8 cellular contexts compared by ENCODE assay signal in genomic region chr14:106011631-106012360, GRCh38.
DNase-seq lines count a peak whose midpoint lies in the region; ATAC-seq, FAIRE-seq and TF ChIP-seq lines count a peak whose summit lies in the region.
"Not testable (repeated sequence)": the region's sequence is repeated elsewhere in the genome, so short reads cannot be mapped to it uniquely, and the experiment has no call there.

No MANE protein-coding gene starts in this region.

- H3K27ac ChIP-seq in CD4-positive, alpha-beta T cell (ENCODE audit: low read depth, low read length); SJCRH30; K562 (ENCODE audit: extremely low read depth, low read depth, low read length): not testable (repeated sequence)

- not testable (repeated sequence) for TF ChIP-seq POLR2A in K562 (conservative IDR thresholded peaks at IDR 0.05)

- H3K4me2 ChIP-seq in K562 (ENCODE audit: insufficient read depth, low read length): not testable (repeated sequence)

- peak; percentile 73 to 85 (median 80) for DNase-seq in CD4-positive, alpha-beta T cell
- DNase-seq in H7: peak; percentile 10
- peak; percentile 79 for DNase-seq in NCI-H1694 treated with DMSO at 0.1 percent for 48 hours (lab: John Stamatoyannopoulos, UW)
- peak; percentile 66 to 73 for DNase-seq in SJCRH30
- DNase-seq in activated CD8-positive, alpha-beta memory T cell treated with anti-CD3 and anti-CD28 coated beads for 24 hours: peak; percentile 93
- DNase-seq in K562 (ENCODE audit: extremely low read depth in 1 of 4, low spot score in 3 of 4): peak; percentile 61 to 69 (median 64)
- peak; percentile 57 for DNase-seq in naive B cell
- peak; percentile 81 for DNase-seq in stimulated activated CD8-positive, alpha-beta memory T cell treated with anti-CD3 and anti-CD28 coated beads, Interleukin-4, amount 100 ng/mL, for 24 hours (ENCODE audit: low read depth)

- H3K4me3 Mint-ChIP-seq in CD4-positive, alpha-beta T cell: not testable (repeated sequence)
- peak overlapping the region in 4 of 8 donors; percentile 30 to 65 (median 36) for H3K4me3 Mint-ChIP-seq in naive B cell

- FAIRE-seq in K562 (lab: Jason Lieb, UNC): not testable (repeated sequence)

- H3K4me1 ChIP-seq in SJCRH30; K562 (replicated peaks in 1 of 2; ENCODE audit: control insufficient read depth in 2 of 2, insufficient read depth in 2 of 2, low read length in 2 of 2): not testable (repeated sequence)

- WGBS in K562 (ENCODE audit: insufficient coverage, low coverage, missing lambda C conversion rate): 0% methylated on average over 10 of the region's 22 CpGs

- not testable (repeated sequence) for H2AFZ ChIP-seq in K562 (ENCODE audit: low read depth, low read length)

- CTCF ChIA-PET in CD4-positive, alpha-beta T cell (lab: Charles Lee): interaction anchor here (0.7 to 1.2 kb wide), 3 partner anchors 10 to 406 kb away, joined by 3 to 4 read pairs (median 3); no protein-coding TSS in a partner anchor
- CTCF ChIA-PET in K562 (lab: Yijun Ruan, JAX; ENCODE audit: low intra/inter-chr PET ratio): interaction anchor here (0.6 to 0.7 kb wide), 2 partner anchors 54 to 297 kb away, joined by 3 to 4 read pairs; no protein-coding TSS in a partner anchor

- peak; percentile 74 for TF ChIP-seq CTCF in CD4-positive, alpha-beta T cell (IDR thresholded peaks at IDR 0.05)
- peak; percentile 44 to 74 (median 59); a peak in 5 of 6 replicates for TF ChIP-seq CTCF in K562 (IDR thresholded peaks at IDR 0.05 in 2 of 3, conservative IDR thresholded peaks at IDR 0.05 in 1 of 3; ENCODE audit: insufficient read depth in 2 of 3, low read depth in 1 of 3, low read length in 3 of 3)

- in situ Hi-C loops in K562 (cut with MboI): not testable (repeated sequence)

- not testable (repeated sequence) for H3K79me2 ChIP-seq in K562 (ENCODE audit: control insufficient read depth, insufficient read depth, low read length)

- peak; percentile 31 to 64 for TF ChIP-seq RAD21 in K562 (CRISPR knock-in tag; conservative IDR thresholded peaks at IDR 0.05 in 1 of 2, IDR thresholded peaks at IDR 0.05 in 1 of 2)

- not testable (repeated sequence) for H3K9me3 ChIP-seq in CD4-positive, alpha-beta T cell (ENCODE audit: control insufficient read depth, low read length); SJCRH30 (replicated peaks); K562 (replicated peaks; ENCODE audit: control insufficient read depth, insufficient read depth, low read depth, low read length)

- not testable (repeated sequence) for H4K20me1 ChIP-seq in K562 (replicated peaks; ENCODE audit: control insufficient read depth, insufficient read depth, low read length)

- H3K4me3 ChIP-seq in H7 (ENCODE audit: insufficient read depth, low read depth, low read length); SJCRH30; K562: not testable (repeated sequence)

- H3K27me3 Mint-ChIP-seq in CD4-positive, alpha-beta T cell; naive B cell: not testable (repeated sequence)

- peak; percentile 45 for ATAC-seq in CD4-positive, alpha-beta T cell (ENCODE audit: poor library complexity)
- peak; percentile 56; the same call in 2 of the 3 replicates for ATAC-seq in K562
- ATAC-seq in naive B cell (ENCODE audit: low read depth in 2 of 2): peak; percentile 27 to 56

- intact Hi-C loops in CD4-positive, alpha-beta T cell (cut with DNase I, micrococcal nuclease): loop anchor here in 1 of 2 experiments (2.0 kb wide), 1 partner anchor 37 kb away; no protein-coding TSS in a partner anchor
- intact Hi-C loops in K562 (cut with micrococcal nuclease): not testable (repeated sequence)

- H3K4me1 Mint-ChIP-seq in CD4-positive, alpha-beta T cell (ENCODE audit: low read depth): peaks cover 47% of the 10 kb centered on the region
- not testable (repeated sequence) for H3K4me1 Mint-ChIP-seq in naive B cell

- H3K36me3 Mint-ChIP-seq in CD4-positive, alpha-beta T cell (ENCODE audit: low read depth); naive B cell: not testable (repeated sequence)

- TF ChIP-seq EP300 in K562 (IDR thresholded peaks at IDR 0.05; ENCODE audit: low read length): not testable (repeated sequence)

- not testable (repeated sequence) for H3K9me3 Mint-ChIP-seq in CD4-positive, alpha-beta T cell; naive B cell

- H3K9me1 ChIP-seq in K562 (ENCODE audit: control insufficient read depth, insufficient read depth, low read length): not testable (repeated sequence)

- not testable (repeated sequence) for BruUV-seq in K562 (replicated peaks; lab: Mats Ljungman, UMichigan)

- H3K36me3 ChIP-seq in H7 (replicated peaks; ENCODE audit: control insufficient read depth, insufficient read depth, low read length); SJCRH30; K562 (ENCODE audit: control insufficient read depth, insufficient read depth, low read length): not testable (repeated sequence)

- peak overlapping the region; percentile 12 for H3K27ac Mint-ChIP-seq in CD4-positive, alpha-beta T cell
- H3K27ac Mint-ChIP-seq in naive B cell: not testable (repeated sequence)

- H3K9ac ChIP-seq in K562 (ENCODE audit: insufficient read depth in 1 of 2, low read depth in 2 of 2, low read length in 2 of 2): not testable (repeated sequence)

- not testable (repeated sequence) for H3K27me3 ChIP-seq in CD4-positive, alpha-beta T cell (ENCODE audit: control insufficient read depth, insufficient read depth, low read length); H7 (ENCODE audit: control insufficient read depth, insufficient read depth, low read length); SJCRH30; K562 (ENCODE audit: control insufficient read depth in 2 of 2, insufficient read depth in 2 of 2, low read length in 2 of 2)

- POLR2A ChIA-PET in CD4-positive, alpha-beta T cell (lab: Charles Lee); K562 (lab: Yijun Ruan, JAX): not testable (repeated sequence)

TF ChIP-seq in K562, 482 proteins besides CTCF, POLR2A, EP300 and RAD21:
- 0 out of 4 replicates have a peak, but pooled peaks of 1 of the 2 experiments have one; percentile 13 for TF ChIP-seq RCOR1 (IDR thresholded peaks at IDR 0.05; ENCODE audit: borderline replicate concordance in 1 of 2, low read depth in 2 of 2, low read length in 2 of 2)
- peak; percentile 19 to 41; a peak in 2 of 4 replicates for TF ChIP-seq NRF1 (conservative IDR thresholded peaks at IDR 0.05 in 1 of 2, IDR thresholded peaks at IDR 0.05 in 1 of 2)
- TF ChIP-seq CTBP1 (IDR thresholded peaks at IDR 0.05; ENCODE audit: borderline replicate concordance): peak; percentile 33; the same call in 1 of the 2 replicates
- peak in 1 of 2 experiments; percentile 60; a peak in 1 of 4 replicates for TF ChIP-seq MAZ (CRISPR knock-in tag; conservative IDR thresholded peaks at IDR 0.05 in 1 of 2, IDR thresholded peaks at IDR 0.05 in 1 of 2)
- TF ChIP-seq SMC3 (conservative IDR thresholded peaks at IDR 0.05; ENCODE audit: insufficient read depth, low read depth, low read length): peak; percentile 35; the same call in 1 of the 2 replicates
- peak; percentile 80 for TF ChIP-seq ZNF263 (CRISPR knock-in tag; IDR thresholded peaks at IDR 0.05; ENCODE audit: borderline replicate concordance)
- TF ChIP-seq CTCFL (IDR thresholded peaks at IDR 0.05; ENCODE audit: borderline replicate concordance, insufficient read depth, low read depth, low read length, poor library complexity, severe bottlenecking): peak; percentile 35

Comparison
In these comparisons a context has a peak if more than half of its experiments do, and no peak if none do; other contexts are left out.
1. DNase-seq: peak in every context shown above with its lines; median percentile 93 in activated CD8-positive, alpha-beta memory T cell treated with anti-CD3 and anti-CD28 coated beads for 24 hours; 81 in stimulated activated CD8-positive, alpha-beta memory T cell treated with anti-CD3 and anti-CD28 coated beads, Interleukin-4, amount 100 ng/mL, for 24 hours; 80 in CD4-positive, alpha-beta T cell; 79 in NCI-H1694 treated with DMSO at 0.1 percent for 48 hours; 70 in SJCRH30; 64 in K562; 57 in naive B cell; 10 in H7.